Comparison of ENCODE assay signal across 10 cellular contexts in the genomic region with DNA sequence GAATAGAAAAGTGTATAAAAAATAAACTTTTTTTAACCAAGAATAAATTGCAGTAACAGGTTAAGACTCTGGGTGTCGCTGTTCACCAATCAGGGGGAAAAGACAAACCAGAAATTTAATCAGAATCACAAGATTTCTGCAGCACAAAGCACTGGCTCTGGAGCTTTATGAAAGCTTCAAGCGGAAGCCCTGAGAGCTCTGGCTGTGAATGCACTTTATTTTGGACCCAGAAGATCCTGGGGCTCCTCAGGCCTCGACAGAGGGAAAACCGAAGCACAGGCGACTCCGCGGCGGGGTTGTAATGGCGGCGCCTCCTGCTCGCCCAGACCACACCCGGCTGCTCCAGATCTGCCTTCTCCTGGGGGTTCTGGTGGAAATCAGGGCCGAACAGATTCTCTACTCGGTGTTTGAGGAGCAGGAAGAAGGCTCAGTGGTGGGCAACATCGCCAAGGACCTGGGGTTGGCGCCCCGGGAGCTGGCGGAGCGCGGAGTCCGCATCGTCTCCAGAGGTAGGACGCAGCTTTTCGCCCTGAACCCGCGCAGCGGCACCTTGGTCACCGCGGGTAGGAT. TPM values are rescaled to one million over a fixed set of nuclear protein-coding genes. Genes with fewer than 3 reads are reported as not detected.
DNase-seq lines count a peak whose midpoint lies in the region; ATAC-seq and TF ChIP-seq lines count a peak whose summit lies in the region.
"Had no signal": no experiment of that assay in that cellular context is flagged by ENCODE, and none has a peak within 500 bp of the region (broad histone marks: within the 10 kb centered on the region; RNA-seq: fewer than 3 reads in every experiment).

A gene (plus strand): TSS at position 122 of the 570 bp plus-strand sequence. CDS start 87 bp downstream, at position 209.

- H3K4me3 ChIP-seq in SJCRH30 (no peak within 1 kb of the TSS), fibroblast of the aortic adventitia (ENCODE audit: low read depth, low read length) (peak within 1 kb of the TSS; percentile 46), thoracic aorta (peak within 1 kb of the TSS; percentile 59)

- no peaks in the 10 kb centered on the region for H3K27me3 ChIP-seq in SJCRH30
- H3K27me3 ChIP-seq in thoracic aorta (replicated peaks; ENCODE audit: insufficient read depth): no peaks in the 10 kb centered on the region

- peaks cover 74% of the 10 kb centered on the region for H3K27me3 Mint-ChIP-seq in activated T-cell treated with anti-CD3 and anti-CD28 coated beads, Interleukin-2, amount 50 U/mL, for 4 hours (ENCODE audit: low read depth)
- peaks cover 93% of the 10 kb centered on the region for H3K27me3 Mint-ChIP-seq in activated T-cell treated with anti-CD3 and anti-CD28 coated beads, Interleukin-2, amount 50 U/mL, for 24 hours

- no peaks in the 10 kb centered on the region for H3K4me1 Mint-ChIP-seq in activated T-cell treated with anti-CD3 and anti-CD28 coated beads, Interleukin-2, amount 50 U/mL, for 4 hours (ENCODE audit: low read depth)
- H3K4me1 Mint-ChIP-seq in activated T-cell treated with anti-CD3 and anti-CD28 coated beads, Interleukin-2, amount 50 U/mL, for 24 hours (ENCODE audit: low read depth): peaks cover 2% of the 10 kb centered on the region
- H3K4me1 Mint-ChIP-seq: memory B cell had no signal

- peak; percentile 52 for TF ChIP-seq CTCF in fibroblast of the aortic adventitia (IDR thresholded peaks at IDR 0.05; ENCODE audit: insufficient read depth, low read length)
- peak; percentile 23 for TF ChIP-seq CTCF in thoracic aorta (IDR thresholded peaks at IDR 0.05)

- ATAC-seq in activated T-cell treated with anti-CD3 and anti-CD28 coated beads, Interleukin-2, amount 50 U/mL, for 4 hours: no peak
- ATAC-seq in thoracic aorta (ENCODE audit: insufficient number of reproducible peaks, low FRiP score, low read depth): no peak

- H3K9me3 Mint-ChIP-seq in activated T-cell treated with anti-CD3 and anti-CD28 coated beads, Interleukin-2, amount 50 U/mL, for 4 hours: peaks cover 24% of the 10 kb centered on the region
- peaks cover 40% of the 10 kb centered on the region for H3K9me3 Mint-ChIP-seq in activated T-cell treated with anti-CD3 and anti-CD28 coated beads, Interleukin-2, amount 50 U/mL, for 24 hours

- peaks cover 2% of the 10 kb centered on the region for H3K36me3 Mint-ChIP-seq in activated T-cell treated with anti-CD3 and anti-CD28 coated beads, Interleukin-2, amount 50 U/mL, for 4 hours (ENCODE audit: insufficient read depth)
- H3K36me3 Mint-ChIP-seq in activated T-cell treated with anti-CD3 and anti-CD28 coated beads, Interleukin-2, amount 50 U/mL, for 24 hours (ENCODE audit: low read depth): peaks cover 7% of the 10 kb centered on the region

- H3K27ac Mint-ChIP-seq in activated T-cell treated with anti-CD3 and anti-CD28 coated beads, Interleukin-2, amount 50 U/mL, for 24 hours: no peak within 1 kb of the TSS
- H3K27ac Mint-ChIP-seq: memory B cell had no signal

- H3K4me3 Mint-ChIP-seq in activated T-cell treated with anti-CD3 and anti-CD28 coated beads, Interleukin-2, amount 50 U/mL, for 4 hours: peak within 1 kb of the TSS; percentile 45
- no peak within 1 kb of the TSS for H3K4me3 Mint-ChIP-seq in activated T-cell treated with anti-CD3 and anti-CD28 coated beads, Interleukin-2, amount 50 U/mL, for 24 hours
- H3K4me3 Mint-ChIP-seq: memory B cell had no signal

- peaks cover 53% of the 10 kb centered on the region for H3K9me3 ChIP-seq in SJCRH30 (replicated peaks)
- peaks cover 85% of the 10 kb centered on the region for H3K9me3 ChIP-seq in thoracic aorta

- H3K27ac ChIP-seq in SJCRH30 (no peak within 1 kb of the TSS), thoracic aorta (no peak within 1 kb of the TSS)

- no peak for DNase-seq in activated T-cell treated with anti-CD3 and anti-CD28 coated beads, Interleukin-2, amount 50 U/mL, for 4 hours
- no peak for DNase-seq in activated T-cell treated with anti-CD3 and anti-CD28 coated beads, Interleukin-2, amount 50 U/mL, for 24 hours
- DNase-seq in SJCRH30 (no peak), fibroblast of the aortic adventitia (ENCODE audit: low read depth) (peak; percentile 53), thoracic aorta (ENCODE audit: low spot score) (no peak), amygdala (lab: John Stamatoyannopoulos, UW) (no peak), NCI-H2081 (lab: John Stamatoyannopoulos, UW) (no peak), NCI-H1048 (lab: John Stamatoyannopoulos, UW) (no peak)
- DNase-seq: NCI-H446 treated with DMSO at 0.1 percent for 48 hours had no signal

- H3K36me3 ChIP-seq in SJCRH30: peaks cover 77% of the 10 kb centered on the region
- no peaks in the 10 kb centered on the region for H3K36me3 ChIP-seq in thoracic aorta

- H3K4me1 ChIP-seq in SJCRH30: 0 out of 2 replicates have a peak, but pooled peaks cover 4% of the 10 kb centered on the region
- H3K4me1 ChIP-seq in thoracic aorta (ENCODE audit: control insufficient read depth in 1 of 2, low read depth in 2 of 2): no peaks in the 10 kb centered on the region

RNA-seq across cellular contexts. Expression of the gene that starts here (rescaled TPM):
- under 1 TPM; 0.08 to 0.30 (median 0.08) TPM for total RNA-seq in activated T-cell treated with anti-CD3 and anti-CD28 coated beads, Interleukin-2, amount 50 U/mL, for 4 hours
- 12.9 and 14.7 TPM in 2 replicates for total RNA-seq in SJCRH30 (2014; rRNA removed; shearing (Covaris generic))
- 3.7 and 9.9 TPM in 2 replicates for total RNA-seq in fibroblast of the aortic adventitia (ENCODE audit: low replicate concordance)
- 10 to 100 TPM; 11.4 TPM for total RNA-seq in thoracic aorta
